1 cellular context compared by ENCODE assay signal in the genomic region with DNA sequence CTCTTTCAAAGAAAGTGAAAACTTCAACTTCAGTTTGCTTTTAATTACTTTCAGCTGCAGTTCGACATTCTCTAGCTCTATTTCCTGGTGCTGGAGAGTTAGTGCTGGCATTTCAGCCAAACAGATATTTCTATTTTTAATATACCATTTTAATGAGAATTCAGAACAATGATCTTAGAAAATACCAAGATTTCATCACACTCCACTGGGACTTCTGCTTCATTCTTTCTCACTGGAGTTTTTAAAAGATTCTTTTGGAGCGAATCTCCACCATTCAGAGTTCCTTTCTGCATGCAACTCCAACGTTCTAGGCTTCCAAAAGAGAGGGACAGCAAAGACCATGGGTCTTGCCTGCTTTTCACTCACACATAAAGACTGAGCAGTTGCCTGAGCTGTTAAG.
TF ChIP-seq lines count a peak whose summit lies in the region.

No MANE protein-coding gene starts in this region.

TF ChIP-seq in SK-N-SH treated with all-trans-retinoic acid at 6 μM for 48 hours, 23 proteins besides CTCF, POLR2A, EP300 and RAD21 (continued from another document):
- TF ChIP-seq, protein P1, sequence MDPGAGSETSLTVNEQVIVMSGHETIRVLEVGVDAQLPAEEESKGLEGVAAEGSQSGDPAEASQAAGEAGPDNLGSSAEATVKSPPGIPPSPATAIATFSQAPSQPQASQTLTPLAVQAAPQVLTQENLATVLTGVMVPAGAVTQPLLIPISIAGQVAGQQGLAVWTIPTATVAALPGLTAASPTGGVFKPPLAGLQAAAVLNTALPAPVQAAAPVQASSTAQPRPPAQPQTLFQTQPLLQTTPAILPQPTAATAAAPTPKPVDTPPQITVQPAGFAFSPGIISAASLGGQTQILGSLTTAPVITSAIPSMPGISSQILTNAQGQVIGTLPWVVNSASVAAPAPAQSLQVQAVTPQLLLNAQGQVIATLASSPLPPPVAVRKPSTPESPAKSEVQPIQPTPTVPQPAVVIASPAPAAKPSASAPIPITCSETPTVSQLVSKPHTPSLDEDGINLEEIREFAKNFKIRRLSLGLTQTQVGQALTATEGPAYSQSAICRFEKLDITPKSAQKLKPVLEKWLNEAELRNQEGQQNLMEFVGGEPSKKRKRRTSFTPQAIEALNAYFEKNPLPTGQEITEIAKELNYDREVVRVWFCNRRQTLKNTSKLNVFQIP (CRISPR knock-in tag; IDR thresholded peaks at IDR 0.05; ENCODE audit: borderline replicate concordance, low read depth), result no peak
- no peak for TF ChIP-seq TCF4 (CRISPR knock-in tag; IDR thresholded peaks at IDR 0.05; ENCODE audit: borderline replicate concordance)
- no peak for TF ChIP-seq BACH2 (CRISPR knock-in tag; IDR thresholded peaks at IDR 0.05; ENCODE audit: borderline replicate concordance)
- no peak for TF ChIP-seq TOX (CRISPR knock-in tag; IDR thresholded peaks at IDR 0.05; ENCODE audit: borderline replicate concordance)
- no peak for TF ChIP-seq ARNTL (CRISPR knock-in tag; IDR thresholded peaks at IDR 0.05; ENCODE audit: borderline replicate concordance, low read depth)
- no peak for TF ChIP-seq CSRNP3 (CRISPR knock-in tag; IDR thresholded peaks at IDR 0.05)
- TF ChIP-seq ISL1 (CRISPR knock-in tag; IDR thresholded peaks at IDR 0.05), result no peak
- no peak for TF ChIP-seq RARB (CRISPR knock-in tag; IDR thresholded peaks at IDR 0.05)
- TF ChIP-seq ZNF565 (CRISPR knock-in tag; conservative IDR thresholded peaks at IDR 0.05; ENCODE audit: low read depth), result no peak
- TF ChIP-seq, protein P2, sequence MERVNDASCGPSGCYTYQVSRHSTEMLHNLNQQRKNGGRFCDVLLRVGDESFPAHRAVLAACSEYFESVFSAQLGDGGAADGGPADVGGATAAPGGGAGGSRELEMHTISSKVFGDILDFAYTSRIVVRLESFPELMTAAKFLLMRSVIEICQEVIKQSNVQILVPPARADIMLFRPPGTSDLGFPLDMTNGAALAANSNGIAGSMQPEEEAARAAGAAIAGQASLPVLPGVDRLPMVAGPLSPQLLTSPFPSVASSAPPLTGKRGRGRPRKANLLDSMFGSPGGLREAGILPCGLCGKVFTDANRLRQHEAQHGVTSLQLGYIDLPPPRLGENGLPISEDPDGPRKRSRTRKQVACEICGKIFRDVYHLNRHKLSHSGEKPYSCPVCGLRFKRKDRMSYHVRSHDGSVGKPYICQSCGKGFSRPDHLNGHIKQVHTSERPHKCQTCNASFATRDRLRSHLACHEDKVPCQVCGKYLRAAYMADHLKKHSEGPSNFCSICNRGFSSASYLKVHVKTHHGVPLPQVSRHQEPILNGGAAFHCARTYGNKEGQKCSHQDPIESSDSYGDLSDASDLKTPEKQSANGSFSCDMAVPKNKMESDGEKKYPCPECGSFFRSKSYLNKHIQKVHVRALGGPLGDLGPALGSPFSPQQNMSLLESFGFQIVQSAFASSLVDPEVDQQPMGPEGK (CRISPR knock-in tag; IDR thresholded peaks at IDR 0.05; ENCODE audit: borderline replicate concordance), result no peak
- no peak for TF ChIP-seq ZNF70 (CRISPR knock-in tag; IDR thresholded peaks at IDR 0.05)
- no peak for TF ChIP-seq ZNF8 (CRISPR knock-in tag; IDR thresholded peaks at IDR 0.05)
